ENCODE assay signal across 1 cellular context in the genomic region with DNA sequence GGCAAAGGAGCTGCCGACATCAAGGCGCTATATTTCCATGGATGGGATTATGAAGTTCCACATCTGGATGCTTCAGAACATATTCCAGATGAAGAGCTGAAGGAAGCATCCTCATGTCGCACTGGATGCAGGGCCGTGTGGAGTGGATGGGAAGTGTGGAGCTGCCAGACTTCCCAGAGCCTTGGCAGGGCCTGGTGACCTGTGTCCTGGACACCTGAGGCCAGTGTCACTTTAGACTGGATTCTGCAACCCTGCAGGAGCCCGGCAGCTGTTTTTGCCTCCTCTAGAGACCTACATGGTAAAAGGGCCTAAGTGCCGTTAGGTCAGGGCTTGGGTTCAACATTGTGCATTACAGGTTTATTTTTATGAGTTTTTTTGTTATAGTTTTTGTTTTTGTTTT.
TF ChIP-seq lines count a peak whose summit lies in the region.

No MANE protein-coding gene starts in this region.

TF ChIP-seq in GM23338, 12 proteins besides CTCF, POLR2A, EP300 and RAD21 (continued from another document):
- no peak for TF ChIP-seq STAT1 (IDR thresholded peaks at IDR 0.05; ENCODE audit: unreplicated experiment)
- no peak for TF ChIP-seq POLR2AphosphoS5 (IDR thresholded peaks at IDR 0.05; ENCODE audit: low read depth)
